18 cellular contexts compared by ENCODE assay signal in the genomic region with DNA sequence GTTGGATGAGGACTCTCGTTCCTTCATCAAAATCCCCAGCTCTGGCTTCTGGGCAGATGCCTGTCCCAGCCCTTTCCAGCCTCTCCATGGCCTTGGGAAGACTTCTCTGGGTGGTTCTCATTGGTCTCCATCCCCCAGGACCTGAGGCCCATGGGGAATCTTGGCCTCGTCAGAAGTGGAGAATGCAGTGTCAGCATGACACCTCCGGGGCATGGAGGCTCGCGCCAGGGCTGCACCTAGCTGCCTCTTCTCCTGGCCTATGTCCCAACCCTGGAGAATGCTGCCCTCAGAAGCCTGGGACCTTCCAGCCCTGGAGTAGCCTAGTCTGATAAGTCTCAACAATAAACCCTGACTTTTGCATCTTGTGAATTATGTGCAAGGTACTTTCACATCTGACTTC. TPM values are rescaled to one million over a fixed set of nuclear protein-coding genes. Genes with fewer than 3 reads are reported as not detected.
A peak's percentile ranks its signal among the peaks of the same experiment; 100 is the strongest.
DNase-seq lines count a peak whose midpoint lies in the region; FAIRE-seq and TF ChIP-seq lines count a peak whose summit lies in the region.
"Had no signal": no experiment of that assay in that cellular context is flagged by ENCODE, and none has a peak within 500 bp of the region (broad histone marks: within the 10 kb centered on the region; RNA-seq: fewer than 3 reads in every experiment).

No MANE protein-coding gene starts in this region.

- CTCF ChIA-PET in H1 (lab: Charles Lee; ENCODE audit: partially characterized antibody): interaction anchor here (0.8 to 32.9 kb wide), 5 partner anchors 8 to 45 kb away, joined by 3 to 1213 read pairs (median 32); partner anchors contain the start of genes RASL12 and SLC51B

- no peak overlapping the region for H3K27ac ChIP-seq in H1 (ENCODE audit: low read depth, low read length)
- H3K27ac ChIP-seq: HL-60 had no signal

- no peak overlapping the region for H4K8ac ChIP-seq in H1 (ENCODE audit: extremely low read depth, insufficient read depth, low read length)

- H2BK5ac ChIP-seq in H1 (ENCODE audit: low read depth, low read length): no peak overlapping the region

- no peak overlapping the region for H4K5ac ChIP-seq in H1 (ENCODE audit: insufficient read length, low read depth, low read length)

- no peaks in the 10 kb centered on the region for H3K9me3 ChIP-seq in H1 (ENCODE audit: insufficient read depth in 2 of 2, low read depth in 1 of 2, low read length in 1 of 2)
- H3K9me3 ChIP-seq: Caco-2 had no signal

- no peak overlapping the region for H3K4ac ChIP-seq in H1 (replicated peaks; ENCODE audit: insufficient read length, low read depth, low read length)

- H3K56ac ChIP-seq in H1 (replicated peaks; ENCODE audit: insufficient read length, low read depth, low read length): no peak overlapping the region

- H3K9ac ChIP-seq in H1 (replicated peaks in 1 of 4; ENCODE audit: extremely low read depth in 1 of 4, low read depth in 3 of 4, low read length in 3 of 4): no peak overlapping the region

- H3K27me3 ChIP-seq in H1 (replicated peaks in 1 of 4; ENCODE audit: control insufficient read depth in 3 of 4, extremely low read depth in 1 of 4, insufficient read depth in 3 of 4, low read length in 3 of 4): peaks cover 0 to 9% (median 8%) of the 10 kb centered on the region in 4 experiments; a peak in 5 of 7 replicates

- POLR2A ChIA-PET in H1 (lab: Charles Lee; ENCODE audit: partially characterized antibody): interaction anchor here (1.1 to 14.5 kb wide), 2 partner anchors 12 to 225 kb away, joined by 4 to 93 read pairs; partner anchors contain the start of genes RASL12 and RNU5B-1

- 0 out of 2 replicates have a peak overlapping the region, but pooled peaks have one; percentile 72 for H2BK15ac ChIP-seq in H1 (ENCODE audit: low read length)

- H3K36me3 ChIP-seq in H1 (ENCODE audit: control insufficient read depth in 2 of 4, insufficient read depth in 4 of 4, low read length in 3 of 4): no peaks in the 10 kb centered on the region

- no peaks in the 10 kb centered on the region; the same call in 1 of the 2 replicates for H3K23me2 ChIP-seq in H1 (ENCODE audit: low read depth, low read length)

- H2BK120ac ChIP-seq in H1 (replicated peaks; ENCODE audit: low read depth, low read length): no peak overlapping the region

- no peak for TF ChIP-seq POLR2A in H1 (IDR thresholded peaks at IDR 0.05; ENCODE audit: control extremely low read depth in 1 of 2, low read depth in 2 of 2, low read length in 2 of 2)

- no peak overlapping the region for H2BK20ac ChIP-seq in H1 (ENCODE audit: low read length)

- WGBS in H1 (ENCODE audit: extremely low coverage in 1 of 2, insufficient coverage in 1 of 2, insufficient read length in 1 of 2, insufficient replicate concordance in 2 of 2, low coverage in 1 of 2, low lambda C conversion rate in 2 of 2, missing lambda C conversion rate in 1 of 2), 2 experiments: 89% methylated on average over 5 of the region's 5 CpGs; no CpG with 5 or more reads in 1 of the 2 experiments

- no peaks in the 10 kb centered on the region for H4K20me1 ChIP-seq in H1 (replicated peaks in 1 of 2; ENCODE audit: control insufficient read depth in 1 of 2, insufficient read depth in 2 of 2, low read length in 2 of 2)

- TF ChIP-seq RAD21 in H1 (IDR thresholded peaks at IDR 0.05 in 1 of 2, conservative IDR thresholded peaks at IDR 0.05 in 1 of 2; ENCODE audit: low read depth in 2 of 2, low read length in 2 of 2): no peak

- FAIRE-seq in H1 (lab: Jason Lieb, UNC): no peak
- FAIRE-seq: HTR-8/SVneo, RCC 7860 had no signal

- no peak overlapping the region for H4K91ac ChIP-seq in H1 (replicated peaks; ENCODE audit: insufficient read length, low read length)

- no peak overlapping the region for H3K14ac ChIP-seq in H1 (ENCODE audit: insufficient read length)

- peak; percentile 32 for DNase-seq in ELF-1 (ENCODE audit: low read depth, low spot score)
- DNase-seq in H1 (ENCODE audit: low read depth in 1 of 2, low spot score in 2 of 2): no peak
- no peak for DNase-seq in activated CD4-positive, alpha-beta T cell treated with anti-CD3 and anti-CD28 coated beads for 48 hours
- no peak for DNase-seq in activated CD4-positive, alpha-beta T cell treated with anti-CD3 and anti-CD28 coated beads, Interleukin-2, amount 50 U/mL, for 48 hours
- DNase-seq: ACHN, AML-193, Caco-2, DMS153, NCI-H1417, NCI-H1930, NCI-H2171, NCI-H446, NCI-H69, SHP77 treated with DMSO at 0.1 percent for 48 hours had no signal

- no peak for TF ChIP-seq CTCF in H1 (IDR thresholded peaks at IDR 0.05; ENCODE audit: control extremely low read depth in 1 of 3, insufficient read depth in 1 of 3, low read depth in 1 of 3, low read length in 3 of 3)

- peaks cover 15 to 28% (median 17%) of the 10 kb centered on the region in 4 experiments for H3K4me1 ChIP-seq in H1 (replicated peaks in 1 of 4; ENCODE audit: control insufficient read depth in 3 of 4, insufficient read depth in 4 of 4, low read length in 3 of 4)

- TF ChIP-seq EP300 in H1 (IDR thresholded peaks at IDR 0.05; ENCODE audit: borderline replicate concordance in 1 of 2, low read depth in 2 of 2, low read length in 2 of 2): no peak

- H3K4me3 ChIP-seq in H1 (ENCODE audit: extremely low read depth in 1 of 4, insufficient read depth in 2 of 4, low read depth in 3 of 4, low read length in 4 of 4): no peak overlapping the region
- H3K4me3 ChIP-seq: GM23338 had no signal

- no peak overlapping the region for H2AFZ ChIP-seq in H1 (ENCODE audit: low read length)
- H2AFZ ChIP-seq: GM23338 had no signal

- no peaks in the 10 kb centered on the region for H3K79me2 ChIP-seq in H1 (ENCODE audit: control insufficient read depth in 1 of 2, insufficient read depth in 2 of 2, low read length in 2 of 2)

- no peak overlapping the region for H2AK5ac ChIP-seq in H1 (ENCODE audit: low read depth, low read length)

- H3K18ac ChIP-seq in H1 (ENCODE audit: extremely low read depth, low read length): no peak overlapping the region

- no peak overlapping the region for H3K23ac ChIP-seq in H1 (ENCODE audit: insufficient read length)

- no peak overlapping the region for H3K4me2 ChIP-seq in H1 (ENCODE audit: insufficient read depth in 1 of 2, low read depth in 2 of 2, low read length in 2 of 2)
- H3K4me2 ChIP-seq: GM23338 had no signal

- H2BK12ac ChIP-seq in H1 (ENCODE audit: low read depth, low read length): no peak overlapping the region

- no peaks in the 10 kb centered on the region for H3K79me1 ChIP-seq in H1 (ENCODE audit: low read depth, low read length)

TF ChIP-seq in H1, 55 proteins besides CTCF, POLR2A, EP300 and RAD21 (continues in another document):
- TF ChIP-seq SP4 (IDR thresholded peaks at IDR 0.05; ENCODE audit: low read length): no peak

RNA-seq across cellular contexts. Expression of gene KBTBD13, which starts 3.0 kb away (rescaled TPM):
- not detected in 2 replicates for total RNA-seq in H1 (2021; fragmentation: NEBNext Ultra II Directional; extraction: Animal tissue kit (Norgen Biotek cat#: 25700))
- polyA plus RNA-seq in H1 (2011; rRNA removed): not detected in 2 replicates
- not detected for polyA plus RNA-seq in H1 (2011; cell fraction: cytosol; rRNA removed)
- polyA plus RNA-seq in H1 (2011; cell fraction: nucleus; rRNA removed): not detected
- not detected in 4 replicates for polyA plus RNA-seq in H1 (2012, experiment 1 of 2)
- not detected for polyA plus RNA-seq in H1 (2012, experiment 2 of 2)
- polyA plus RNA-seq in H1 (2013, experiment 1 of 2): not detected
- polyA plus RNA-seq in H1 (2013, experiment 2 of 2): not detected
- 0.07 TPM in 1 of 2 replicates, not detected in the other for polyA minus RNA-seq in H1 (2011; rRNA and poly(A)+ RNA removed)
- not detected for polyA minus RNA-seq in H1 (2011; cell fraction: cytosol; rRNA and poly(A)+ RNA removed)
- not detected for polyA minus RNA-seq in H1 (2011; cell fraction: nucleus; rRNA and poly(A)+ RNA removed)
- total RNA-seq: Caco-2, GM23338 had no signal
- polyA plus RNA-seq: GM23338 had no signal

RNA-seq across cellular contexts. Expression of gene RASL12, which starts 11.8 kb away (rescaled TPM):
- total RNA-seq in H1 (2021; fragmentation: NEBNext Ultra II Directional; extraction: Animal tissue kit (Norgen Biotek cat#: 25700)): 9.3 and 10.3 TPM in 2 replicates
- 9.5 and 16.7 TPM in 2 replicates for polyA plus RNA-seq in H1 (2011; rRNA removed)
- 16.0 TPM for polyA plus RNA-seq in H1 (2011; cell fraction: cytosol; rRNA removed)
- 11.4 TPM for polyA plus RNA-seq in H1 (2011; cell fraction: nucleus; rRNA removed)
- polyA plus RNA-seq in H1 (2012, experiment 1 of 2): 6.7 to 8.6 TPM (median 8.0 TPM) in 4 replicates
- 10.5 TPM for polyA plus RNA-seq in H1 (2012, experiment 2 of 2)
- polyA plus RNA-seq in H1 (2013, experiment 1 of 2): 6.6 TPM
- 7.7 TPM for polyA plus RNA-seq in H1 (2013, experiment 2 of 2)
- polyA minus RNA-seq in H1 (2011; rRNA and poly(A)+ RNA removed): 12.2 and 14.8 TPM in 2 replicates
- polyA minus RNA-seq in H1 (2011; cell fraction: cytosol; rRNA and poly(A)+ RNA removed): 9.6 TPM
- 9.0 TPM for polyA minus RNA-seq in H1 (2011; cell fraction: nucleus; rRNA and poly(A)+ RNA removed)

RNA-seq across cellular contexts. Expression of gene SLC51B, which starts 34.4 kb away (rescaled TPM):
- total RNA-seq in H1 (2021; fragmentation: NEBNext Ultra II Directional; extraction: Animal tissue kit (Norgen Biotek cat#: 25700)): not detected in 2 replicates
- not detected in 2 replicates for polyA plus RNA-seq in H1 (2011; rRNA removed)
- polyA plus RNA-seq in H1 (2011; cell fraction: cytosol; rRNA removed): not detected
- polyA plus RNA-seq in H1 (2011; cell fraction: nucleus; rRNA removed): not detected
- polyA plus RNA-seq in H1 (2012, experiment 1 of 2): not detected in 4 replicates
- polyA plus RNA-seq in H1 (2012, experiment 2 of 2): not detected
- not detected for polyA plus RNA-seq in H1 (2013, experiment 1 of 2)
- polyA plus RNA-seq in H1 (2013, experiment 2 of 2): not detected
- polyA minus RNA-seq in H1 (2011; rRNA and poly(A)+ RNA removed): not detected in 2 replicates
- not detected for polyA minus RNA-seq in H1 (2011; cell fraction: cytosol; rRNA and poly(A)+ RNA removed)
- not detected for polyA minus RNA-seq in H1 (2011; cell fraction: nucleus; rRNA and poly(A)+ RNA removed)
- total RNA-seq: GM23338 had no signal
- polyA plus RNA-seq: GM23338 had no signal

RNA-seq across cellular contexts. Expression of gene UBAP1L, which starts 35.4 kb away (rescaled TPM):
- 1.3 and 1.7 TPM in 2 replicates for total RNA-seq in H1 (2021; fragmentation: NEBNext Ultra II Directional; extraction: Animal tissue kit (Norgen Biotek cat#: 25700))
- polyA plus RNA-seq in H1 (2011; rRNA removed): 0.67 and 1.3 TPM in 2 replicates
- polyA plus RNA-seq in H1 (2011; cell fraction: cytosol; rRNA removed): 1.0 TPM
- polyA plus RNA-seq in H1 (2011; cell fraction: nucleus; rRNA removed): 5.7 TPM
- polyA plus RNA-seq in H1 (2012, experiment 1 of 2): 0.81 to 1.3 TPM (median 1.1 TPM) in 4 replicates
- polyA plus RNA-seq in H1 (2012, experiment 2 of 2): 0.24 TPM
- polyA plus RNA-seq in H1 (2013, experiment 1 of 2): 0.87 TPM
- polyA plus RNA-seq in H1 (2013, experiment 2 of 2): 0.53 TPM
- polyA minus RNA-seq in H1 (2011; rRNA and poly(A)+ RNA removed): 0.95 and 1.6 TPM in 2 replicates
- 0.88 TPM for polyA minus RNA-seq in H1 (2011; cell fraction: cytosol; rRNA and poly(A)+ RNA removed)
- 2.7 TPM for polyA minus RNA-seq in H1 (2011; cell fraction: nucleus; rRNA and poly(A)+ RNA removed)

RNA-seq across cellular contexts. Expression of gene MTFMT, which starts 50.1 kb away (rescaled TPM):
- total RNA-seq in H1 (2021; fragmentation: NEBNext Ultra II Directional; extraction: Animal tissue kit (Norgen Biotek cat#: 25700)): 16.5 and 20.8 TPM in 2 replicates
- 6.8 and 7.7 TPM in 2 replicates for polyA plus RNA-seq in H1 (2011; rRNA removed)
- 10.5 TPM for polyA plus RNA-seq in H1 (2011; cell fraction: cytosol; rRNA removed)
- polyA plus RNA-seq in H1 (2011; cell fraction: nucleus; rRNA removed): 4.2 TPM
- polyA plus RNA-seq in H1 (2012, experiment 1 of 2): 9.7 to 15.8 TPM (median 10.5 TPM) in 4 replicates
- polyA plus RNA-seq in H1 (2012, experiment 2 of 2): 9.9 TPM
- 14.6 TPM for polyA plus RNA-seq in H1 (2013, experiment 1 of 2)
- 14.9 TPM for polyA plus RNA-seq in H1 (2013, experiment 2 of 2)
- 7.6 and 7.7 TPM in 2 replicates for polyA minus RNA-seq in H1 (2011; rRNA and poly(A)+ RNA removed)
- polyA minus RNA-seq in H1 (2011; cell fraction: cytosol; rRNA and poly(A)+ RNA removed): 8.3 TPM
- 10.2 TPM for polyA minus RNA-seq in H1 (2011; cell fraction: nucleus; rRNA and poly(A)+ RNA removed)
